In genomic region chr2:169141713-169142352, GRCh38 we compare ENCODE assay signal across 8 cellular contexts.
DNase-seq lines count a peak whose midpoint lies in the region; ATAC-seq, FAIRE-seq and TF ChIP-seq lines count a peak whose summit lies in the region.

No MANE protein-coding gene starts in this region.

- H3K4me1 Mint-ChIP-seq in activated naive CD8-positive, alpha-beta T cell treated with anti-CD3 and anti-CD28 coated beads, Interleukin-2, amount 10 ng/mL, durations not matched to agents 7 days and 5 days = peaks cover 1% of the 10 kb centered on the region

- H3K4me2 ChIP-seq in BLaER1 (peak overlapping the region; percentile 55), smooth muscle cell (no peak overlapping the region)

- H4K20me1 ChIP-seq in BLaER1 = no peaks in the 10 kb centered on the region
- H4K20me1 ChIP-seq in smooth muscle cell (ENCODE audit: low read depth) = no peaks in the 10 kb centered on the region

- intact Hi-C loops in left ventricle myocardium superior (cut with micrococcal nuclease) = no loop called here

- H3K27ac ChIP-seq in BLaER1 = no peak overlapping the region
- no peak overlapping the region for H3K27ac ChIP-seq in smooth muscle cell (ENCODE audit: low read depth)

- H3K4me3 ChIP-seq in BLaER1 = no peak overlapping the region
- no peak overlapping the region for H3K4me3 ChIP-seq in Jurkat, Clone E6-1 (ENCODE audit: low read length)
- no peak overlapping the region for H3K4me3 ChIP-seq in smooth muscle cell

- H3K9ac ChIP-seq in BLaER1 (no peak overlapping the region), smooth muscle cell (ENCODE audit: low read depth) (no peak overlapping the region)

- H3F3A ChIP-seq in smooth muscle cell (ENCODE audit: low read depth) = no peaks in the 10 kb centered on the region

- no peaks in the 10 kb centered on the region for H3K36me3 Mint-ChIP-seq in activated naive CD8-positive, alpha-beta T cell treated with anti-CD3 and anti-CD28 coated beads, Interleukin-2, amount 10 ng/mL, durations not matched to agents 7 days and 5 days

- H3K9me3 Mint-ChIP-seq in activated naive CD8-positive, alpha-beta T cell treated with anti-CD3 and anti-CD28 coated beads, Interleukin-2, amount 10 ng/mL, durations not matched to agents 7 days and 5 days = no peaks in the 10 kb centered on the region

- ATAC-seq in activated naive CD8-positive, alpha-beta T cell treated with anti-CD3 and anti-CD28 coated beads, Interleukin-2, amount 10 ng/mL, durations not matched to agents 7 days and 5 days (ENCODE audit: low read depth) = no peak
- ATAC-seq in left ventricle myocardium superior = peak; percentile 52
- ATAC-seq in HG02973 (IDR thresholded peaks at IDR 0.05; ENCODE audit: unreplicated experiment) = no peak

- no peak overlapping the region for H3K4me3 Mint-ChIP-seq in activated naive CD8-positive, alpha-beta T cell treated with anti-CD3 and anti-CD28 coated beads, Interleukin-2, amount 10 ng/mL, durations not matched to agents 7 days and 5 days

- whole genome bisulfite sequencing in smooth muscle cell (ENCODE audit: low lambda C conversion rate) = 28% methylated on average over 10 of the region's 10 CpGs

- DNase-seq in GM19239 (ENCODE audit: insufficient read length, low spot score) = peak; percentile 28
- peak; percentile 30 for DNase-seq in Jurkat, Clone E6-1 (ENCODE audit: low read depth, low spot score)
- peak; percentile 59 for DNase-seq in SKM-1 treated with dmso at 0.1 percent for 144 hours (lab: John Stamatoyannopoulos, UW; ENCODE audit: unreplicated experiment)
- DNase-seq in activated naive CD8-positive, alpha-beta T cell treated with anti-CD3 and anti-CD28 coated beads, Interleukin-2, amount 10 ng/mL, durations not matched to agents 7 days and 5 days = peak; percentile 34
- no peak for DNase-seq in left ventricle myocardium superior
- peak; percentile 8 for DNase-seq in smooth muscle cell (lab: John Stamatoyannopoulos, UW; ENCODE audit: unreplicated experiment)

- peaks cover 4% of the 10 kb centered on the region for H3K27me3 Mint-ChIP-seq in activated naive CD8-positive, alpha-beta T cell treated with anti-CD3 and anti-CD28 coated beads, Interleukin-2, amount 10 ng/mL, durations not matched to agents 7 days and 5 days

- peak; percentile 96 for FAIRE-seq in GM19239 (lab: Jason Lieb, UNC)

- H3K36me3 ChIP-seq in BLaER1 (no peaks in the 10 kb centered on the region), smooth muscle cell (ENCODE audit: low read depth) (no peaks in the 10 kb centered on the region)

- no peak overlapping the region for H3K27ac Mint-ChIP-seq in activated naive CD8-positive, alpha-beta T cell treated with anti-CD3 and anti-CD28 coated beads, Interleukin-2, amount 10 ng/mL, durations not matched to agents 7 days and 5 days

- peak; percentile 71 for TF ChIP-seq CTCF in smooth muscle cell (IDR thresholded peaks at IDR 0.05; ENCODE audit: borderline replicate concordance, insufficient read depth, poor library complexity, severe bottlenecking)

- no peaks in the 10 kb centered on the region for H3K79me2 ChIP-seq in smooth muscle cell (ENCODE audit: low read depth)

- POLR2A ChIA-PET in activated naive CD8-positive, alpha-beta T cell treated with anti-CD3 and anti-CD28 coated beads, Interleukin-2, amount 10 ng/mL, durations not matched to agents 7 days and 5 days (lab: Charles Lee) = no interaction called here

- H3K9me3 ChIP-seq in BLaER1 = no peaks in the 10 kb centered on the region
- no peaks in the 10 kb centered on the region for H3K9me3 ChIP-seq in smooth muscle cell (replicated peaks; ENCODE audit: low read depth)

- no peaks in the 10 kb centered on the region for H3K27me3 ChIP-seq in BLaER1
- no peaks in the 10 kb centered on the region for H3K27me3 ChIP-seq in smooth muscle cell (ENCODE audit: low read depth)

- H2AFZ ChIP-seq in smooth muscle cell (ENCODE audit: low read depth) = no peak overlapping the region

- H3K4me1 ChIP-seq in BLaER1 (peaks cover 13% of the 10 kb centered on the region), smooth muscle cell (ENCODE audit: low read depth) (no peaks in the 10 kb centered on the region)
